Comparison of ENCODE assay signal across 20 cellular contexts in the genomic region with DNA sequence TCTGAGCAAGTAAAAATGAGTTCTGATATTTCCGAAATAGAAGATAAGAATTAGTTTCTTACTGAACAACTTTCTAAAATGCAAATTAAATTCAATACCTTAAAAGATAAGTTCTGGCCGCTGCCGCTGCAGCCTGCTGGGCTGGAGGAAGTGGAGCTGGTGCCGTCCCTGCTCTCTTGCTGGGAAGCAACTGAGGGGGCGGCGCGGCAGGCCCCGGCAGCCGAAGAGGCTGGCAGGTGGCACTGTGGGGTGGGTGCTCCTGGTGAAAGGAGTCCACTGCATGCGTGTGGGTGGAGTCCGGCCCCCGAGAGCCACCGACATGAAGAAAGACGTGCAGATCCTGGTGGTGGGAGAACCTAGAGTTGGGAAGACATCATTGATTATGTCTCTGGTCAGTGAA.
DNase-seq lines count a peak whose midpoint lies in the region; ATAC-seq, FAIRE-seq and TF ChIP-seq lines count a peak whose summit lies in the region.
"Had no signal": no experiment of that assay in that cellular context is flagged by ENCODE, and none has a peak within 500 bp of the region (broad histone marks: within the 10 kb centered on the region; RNA-seq: fewer than 3 reads in every experiment).

No MANE protein-coding gene starts in this region.

- no peaks in the 10 kb centered on the region for H3K36me3 ChIP-seq in SK-N-SH (replicated peaks in 1 of 2; ENCODE audit: control insufficient read depth in 1 of 2, insufficient read depth in 2 of 2, low read length in 1 of 2)
- H3K36me3 ChIP-seq in ovary = no peaks in the 10 kb centered on the region
- H3K36me3 ChIP-seq: BE2C had no signal

- H3K27me3 ChIP-seq in SK-N-SH (ENCODE audit: insufficient read depth) (no peaks in the 10 kb centered on the region), ovary (no peaks in the 10 kb centered on the region)
- H3K27me3 ChIP-seq: BE2C had no signal

- TF ChIP-seq EP300 in SK-N-SH (IDR thresholded peaks at IDR 0.05; ENCODE audit: borderline replicate concordance in 1 of 2, low read depth in 1 of 2, low read length in 1 of 2) (no peak), ovary (IDR thresholded peaks at IDR 0.05) (no peak)

- TF ChIP-seq RAD21 in SK-N-SH (IDR thresholded peaks at IDR 0.05; ENCODE audit: low read length) = no peak

- TF ChIP-seq POLR2A in ovary (IDR thresholded peaks at IDR 0.05) = no peak

- no peaks in the 10 kb centered on the region for H3F3A ChIP-seq in SK-N-SH (replicated peaks; ENCODE audit: insufficient read depth)

- no peaks in the 10 kb centered on the region for H4K20me1 ChIP-seq in SK-N-SH (ENCODE audit: insufficient read depth)

- no peaks in the 10 kb centered on the region for H3K4me1 ChIP-seq in SK-N-SH (ENCODE audit: control insufficient read depth in 1 of 2, insufficient read depth in 2 of 2, low read depth in 1 of 2, low read length in 1 of 2)
- no peaks in the 10 kb centered on the region for H3K4me1 ChIP-seq in ovary (ENCODE audit: insufficient read depth)
- H3K4me1 ChIP-seq: BE2C had no signal

- no peak for TF ChIP-seq CTCF in SK-N-SH (IDR thresholded peaks at IDR 0.05)
- no peak for TF ChIP-seq CTCF in GM13977 (IDR thresholded peaks at IDR 0.05; ENCODE audit: extremely low read depth, insufficient read depth, missing control alignments)
- no peak for TF ChIP-seq CTCF in ovary (IDR thresholded peaks at IDR 0.05)

- H3K9me3 ChIP-seq in SK-N-SH (no peaks in the 10 kb centered on the region), ovary (no peaks in the 10 kb centered on the region)
- H3K9me3 ChIP-seq: BE2C had no signal

- POLR2A ChIA-PET in SK-N-SH (lab: Yijun Ruan, JAX) = no interaction called here

- intact Hi-C loops in ovary (cut with DNase I) = no loop called here

- WGBS in SK-N-SH (ENCODE audit: low lambda C conversion rate) = 31% methylated on average over 14 of the region's 14 CpGs
- WGBS in ovary, 3 donors = 46 to 87% (median 81%) methylated on average over 14 of the region's 14 CpGs

- FAIRE-seq in urothelium cell line (lab: Jason Lieb, UNC) = no peak
- FAIRE-seq: GM12891, GM18507, H1 had no signal

- peak; percentile 4 for DNase-seq in SK-N-SH
- DNase-seq in GM13977 (ENCODE audit: low spot score) = peak; percentile 1
- DNase-seq in hepatic stellate cell (ENCODE audit: low spot score) = peak; percentile 0
- DNase-seq in urothelium cell line (ENCODE audit: low spot score) = peak; percentile 2
- no peak for DNase-seq in ovary
- DNase-seq in NCI-H1694 treated with DMSO at 0.1 percent for 48 hours (lab: John Stamatoyannopoulos, UW) = no peak
- DNase-seq: BE2C, NCI-H1105, NCI-H146, NCI-H2081, NCI-H2171, NCI-H526, PC-3, SIG-M5, T-cell had no signal

- ATAC-seq in SK-N-SH treated with all-trans-retinoic acid at 6 μM for 48 hours (no peak), GM21717 (IDR thresholded peaks at IDR 0.05; ENCODE audit: unreplicated experiment) (no peak)
- ATAC-seq: PC-3, T-cell had no signal

- H3K27ac ChIP-seq in SK-N-SH (ENCODE audit: low read depth in 2 of 2, low read length in 1 of 2) (no peak overlapping the region), ovary (no peak overlapping the region)

- no peak overlapping the region for H2AFZ ChIP-seq in SK-N-SH (ENCODE audit: low read depth)

- no peaks in the 10 kb centered on the region for H3K9me2 ChIP-seq in SK-N-SH

- in situ Hi-C loops in GM13977 (cut with MboI; ENCODE audit: low pct_unique_long_range_greater_than_20kb, low sequenced_read_pairs, unreplicated experiment) = no loop called here

- no peak overlapping the region for H3K9ac ChIP-seq in SK-N-SH

- no peak overlapping the region for H3K4me2 ChIP-seq in SK-N-SH

- CTCF ChIA-PET in SK-N-SH (lab: Yijun Ruan, JAX) = no interaction called here

- no peak overlapping the region for H3K4me3 ChIP-seq in SK-N-SH (ENCODE audit: low read depth in 2 of 2, low read length in 1 of 2)
- no peak overlapping the region for H3K4me3 ChIP-seq in ovary

- no peaks in the 10 kb centered on the region for H3K79me2 ChIP-seq in SK-N-SH (ENCODE audit: insufficient read depth)

TF ChIP-seq in SK-N-SH, 30 proteins besides CTCF, POLR2A, EP300 and RAD21 (continues in another document):
- TF ChIP-seq RFX5 (IDR thresholded peaks at IDR 0.05; ENCODE audit: low read length) (no peak), EZH2phosphoT487 (IDR thresholded peaks at IDR 0.05; ENCODE audit: borderline replicate concordance, low read depth) (no peak), TEAD4 (IDR thresholded peaks at IDR 0.05; ENCODE audit: borderline replicate concordance, insufficient read depth) (no peak), YY1 (IDR thresholded peaks at IDR 0.05; ENCODE audit: low read depth) (no peak), FOXM1 (IDR thresholded peaks at IDR 0.05; ENCODE audit: low read depth) (no peak), GABPA (IDR thresholded peaks at IDR 0.05; ENCODE audit: low read depth) (no peak), CHD2 (IDR thresholded peaks at IDR 0.05; ENCODE audit: low read length, partially characterized antibody) (no peak), POLR2AphosphoS5 (IDR thresholded peaks at IDR 0.05; ENCODE audit: low read depth, low read length) (no peak)
- TF ChIP-seq, protein P1, sequence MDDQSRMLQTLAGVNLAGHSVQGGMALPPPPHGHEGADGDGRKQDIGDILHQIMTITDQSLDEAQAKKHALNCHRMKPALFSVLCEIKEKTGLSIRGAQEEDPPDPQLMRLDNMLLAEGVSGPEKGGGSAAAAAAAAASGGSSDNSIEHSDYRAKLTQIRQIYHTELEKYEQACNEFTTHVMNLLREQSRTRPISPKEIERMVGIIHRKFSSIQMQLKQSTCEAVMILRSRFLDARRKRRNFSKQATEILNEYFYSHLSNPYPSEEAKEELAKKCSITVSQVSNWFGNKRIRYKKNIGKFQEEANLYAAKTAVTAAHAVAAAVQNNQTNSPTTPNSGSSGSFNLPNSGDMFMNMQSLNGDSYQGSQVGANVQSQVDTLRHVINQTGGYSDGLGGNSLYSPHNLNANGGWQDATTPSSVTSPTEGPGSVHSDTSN (IDR thresholded peaks at IDR 0.05) = no peak
- TF ChIP-seq, protein P2, sequence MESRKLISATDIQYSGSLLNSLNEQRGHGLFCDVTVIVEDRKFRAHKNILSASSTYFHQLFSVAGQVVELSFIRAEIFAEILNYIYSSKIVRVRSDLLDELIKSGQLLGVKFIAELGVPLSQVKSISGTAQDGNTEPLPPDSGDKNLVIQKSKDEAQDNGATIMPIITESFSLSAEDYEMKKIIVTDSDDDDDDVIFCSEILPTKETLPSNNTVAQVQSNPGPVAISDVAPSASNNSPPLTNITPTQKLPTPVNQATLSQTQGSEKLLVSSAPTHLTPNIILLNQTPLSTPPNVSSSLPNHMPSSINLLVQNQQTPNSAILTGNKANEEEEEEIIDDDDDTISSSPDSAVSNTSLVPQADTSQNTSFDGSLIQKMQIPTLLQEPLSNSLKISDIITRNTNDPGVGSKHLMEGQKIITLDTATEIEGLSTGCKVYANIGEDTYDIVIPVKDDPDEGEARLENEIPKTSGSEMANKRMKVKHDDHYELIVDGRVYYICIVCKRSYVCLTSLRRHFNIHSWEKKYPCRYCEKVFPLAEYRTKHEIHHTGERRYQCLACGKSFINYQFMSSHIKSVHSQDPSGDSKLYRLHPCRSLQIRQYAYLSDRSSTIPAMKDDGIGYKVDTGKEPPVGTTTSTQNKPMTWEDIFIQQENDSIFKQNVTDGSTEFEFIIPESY (IDR thresholded peaks at IDR 0.05; ENCODE audit: borderline replicate concordance, low read depth) = no peak

TF ChIP-seq in SK-N-SH treated with all-trans-retinoic acid at 6 μM for 48 hours, 23 proteins besides CTCF, POLR2A, EP300 and RAD21 (continues in another document):
- TF ChIP-seq BACH2 (CRISPR knock-in tag; IDR thresholded peaks at IDR 0.05; ENCODE audit: borderline replicate concordance) (no peak), CSDC2 (CRISPR knock-in tag; IDR thresholded peaks at IDR 0.05) (no peak), ARNTL (CRISPR knock-in tag; IDR thresholded peaks at IDR 0.05; ENCODE audit: borderline replicate concordance, low read depth) (no peak), OSR1 (CRISPR knock-in tag; IDR thresholded peaks at IDR 0.05) (no peak), PPARA (CRISPR knock-in tag; IDR thresholded peaks at IDR 0.05; ENCODE audit: borderline replicate concordance) (no peak), ISL1 (CRISPR knock-in tag; IDR thresholded peaks at IDR 0.05) (no peak), ZNF8 (CRISPR knock-in tag; IDR thresholded peaks at IDR 0.05) (no peak)
- TF ChIP-seq, protein P3, sequence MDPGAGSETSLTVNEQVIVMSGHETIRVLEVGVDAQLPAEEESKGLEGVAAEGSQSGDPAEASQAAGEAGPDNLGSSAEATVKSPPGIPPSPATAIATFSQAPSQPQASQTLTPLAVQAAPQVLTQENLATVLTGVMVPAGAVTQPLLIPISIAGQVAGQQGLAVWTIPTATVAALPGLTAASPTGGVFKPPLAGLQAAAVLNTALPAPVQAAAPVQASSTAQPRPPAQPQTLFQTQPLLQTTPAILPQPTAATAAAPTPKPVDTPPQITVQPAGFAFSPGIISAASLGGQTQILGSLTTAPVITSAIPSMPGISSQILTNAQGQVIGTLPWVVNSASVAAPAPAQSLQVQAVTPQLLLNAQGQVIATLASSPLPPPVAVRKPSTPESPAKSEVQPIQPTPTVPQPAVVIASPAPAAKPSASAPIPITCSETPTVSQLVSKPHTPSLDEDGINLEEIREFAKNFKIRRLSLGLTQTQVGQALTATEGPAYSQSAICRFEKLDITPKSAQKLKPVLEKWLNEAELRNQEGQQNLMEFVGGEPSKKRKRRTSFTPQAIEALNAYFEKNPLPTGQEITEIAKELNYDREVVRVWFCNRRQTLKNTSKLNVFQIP (CRISPR knock-in tag; IDR thresholded peaks at IDR 0.05; ENCODE audit: borderline replicate concordance, low read depth) = no peak
- TF ChIP-seq, protein P4, sequence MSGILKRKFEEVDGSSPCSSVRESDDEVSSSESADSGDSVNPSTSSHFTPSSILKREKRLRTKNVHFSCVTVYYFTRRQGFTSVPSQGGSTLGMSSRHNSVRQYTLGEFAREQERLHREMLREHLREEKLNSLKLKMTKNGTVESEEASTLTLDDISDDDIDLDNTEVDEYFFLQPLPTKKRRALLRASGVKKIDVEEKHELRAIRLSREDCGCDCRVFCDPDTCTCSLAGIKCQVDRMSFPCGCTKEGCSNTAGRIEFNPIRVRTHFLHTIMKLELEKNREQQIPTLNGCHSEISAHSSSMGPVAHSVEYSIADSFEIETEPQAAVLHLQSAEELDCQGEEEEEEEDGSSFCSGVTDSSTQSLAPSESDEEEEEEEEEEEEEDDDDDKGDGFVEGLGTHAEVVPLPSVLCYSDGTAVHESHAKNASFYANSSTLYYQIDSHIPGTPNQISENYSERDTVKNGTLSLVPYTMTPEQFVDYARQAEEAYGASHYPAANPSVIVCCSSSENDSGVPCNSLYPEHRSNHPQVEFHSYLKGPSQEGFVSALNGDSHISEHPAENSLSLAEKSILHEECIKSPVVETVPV (CRISPR knock-in tag; IDR thresholded peaks at IDR 0.05) = no peak

Comparison
In these comparisons a context has a peak if more than half of its experiments do, and no peak if none do; other contexts are left out.
1. DNase-seq: peak in SK-N-SH (single experiment), GM13977 (single experiment), hepatic stellate cell (single experiment) and urothelium cell line (single experiment); none in ovary (0 of 5) and NCI-H1694 treated with DMSO at 0.1 percent for 48 hours (single experiment).